ENCODE assay signal across 21 cellular contexts in the genomic region with DNA sequence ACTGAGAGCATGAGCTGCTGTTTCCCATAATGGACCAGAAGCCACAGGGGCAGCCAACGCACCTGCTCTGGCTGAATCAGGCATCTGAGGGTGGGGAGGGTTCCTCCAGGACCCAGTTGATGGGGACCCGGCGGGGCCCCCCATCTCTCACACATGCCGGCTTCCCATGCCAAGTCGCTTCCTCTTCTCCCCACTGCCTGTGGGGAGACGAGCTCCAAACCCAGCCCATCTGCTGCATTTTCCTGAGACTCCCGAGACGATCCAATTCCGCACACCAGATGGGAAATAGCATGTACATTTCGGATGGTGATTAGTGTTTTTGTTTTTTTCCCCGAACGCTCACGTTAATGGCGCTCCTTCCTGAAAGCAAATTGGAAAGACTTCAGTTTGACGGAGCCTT. TPM values are rescaled to one million over a fixed set of nuclear protein-coding genes. Genes with fewer than 3 reads are reported as not detected.
"Had no signal": no experiment of that assay in that cellular context is flagged by ENCODE, and none has a peak within 500 bp of the region (broad histone marks: within the 10 kb centered on the region; RNA-seq: fewer than 3 reads in every experiment).

No MANE protein-coding gene starts in this region.

- H3K9me3 Mint-ChIP-seq: nephron progenitor cell; stimulated activated effector memory CD8-positive, alpha-beta T cell treated with anti-CD3 and anti-CD28 coated beads, Interleukin-12 subunit alpha, Interleukin-12 subunit beta, amount 100 ng/mL, for 72 hours; type B pancreatic cell had no signal

- ATAC-seq: esophagus mucosa; heart right ventricle; naive thymus-derived CD4-positive, alpha-beta T cell; psoas muscle; right lobe of liver; stimulated activated effector memory CD8-positive, alpha-beta T cell treated with anti-CD3 and anti-CD28 coated beads, Interleukin-12 subunit alpha, Interleukin-12 subunit beta, amount 100 ng/mL, for 72 hours; stimulated activated naive CD8-positive, alpha-beta T cell treated with anti-CD3 and anti-CD28 coated beads, Interleukin-15, Interleukin-2, amounts not matched to agents 100 U/mL and 50 U/mL, for 24 hours had no signal

- H3K27ac Mint-ChIP-seq: naive thymus-derived CD4-positive, alpha-beta T cell; nephron progenitor cell; stimulated activated effector memory CD8-positive, alpha-beta T cell treated with anti-CD3 and anti-CD28 coated beads, Interleukin-12 subunit alpha, Interleukin-12 subunit beta, amount 100 ng/mL, for 72 hours; type B pancreatic cell had no signal

- H3K4me3 Mint-ChIP-seq: naive thymus-derived CD4-positive, alpha-beta T cell; nephron progenitor cell; stimulated activated effector memory CD8-positive, alpha-beta T cell treated with anti-CD3 and anti-CD28 coated beads, Interleukin-12 subunit alpha, Interleukin-12 subunit beta, amount 100 ng/mL, for 72 hours; type B pancreatic cell had no signal

- H3K4me1 Mint-ChIP-seq: stimulated activated effector memory CD8-positive, alpha-beta T cell treated with anti-CD3 and anti-CD28 coated beads, Interleukin-12 subunit alpha, Interleukin-12 subunit beta, amount 100 ng/mL, for 72 hours had no signal

- DNase-seq: effector memory CD4-positive, alpha-beta T cell; heart right ventricle; hypothalamus; kidney glomerular epithelial cell; mesendoderm; naive thymus-derived CD4-positive, alpha-beta T cell; nephron progenitor cell; psoas muscle; retina; right lobe of liver; stimulated activated CD4-positive, alpha-beta T cell treated with anti-CD3 and anti-CD28 coated beads, Interleukin-4, amount 100 ng/mL, for 1 hour; stimulated activated CD8-positive, alpha-beta memory T cell treated with anti-CD3 and anti-CD28 coated beads, Interleukin-4, amount 100 ng/mL, for 48 hours; stimulated activated naive CD8-positive, alpha-beta T cell treated with anti-CD3 and anti-CD28 coated beads, Interleukin-15, Interleukin-2, amounts not matched to agents 100 U/mL and 50 U/mL, for 24 hours; thyroid gland had no signal

- H3K36me3 Mint-ChIP-seq: naive thymus-derived CD4-positive, alpha-beta T cell; stimulated activated effector memory CD8-positive, alpha-beta T cell treated with anti-CD3 and anti-CD28 coated beads, Interleukin-12 subunit alpha, Interleukin-12 subunit beta, amount 100 ng/mL, for 72 hours; type B pancreatic cell had no signal

RNA-seq across cellular contexts. Expression of a gene that starts 13.2 kb away (rescaled TPM):
- total RNA-seq: fibroblast of lung; glomerular endothelial cell; lung microvascular endothelial cell; naive thymus-derived CD4-positive, alpha-beta T cell; osteoblast had no signal
- polyA plus RNA-seq: fibroblast of lung; naive thymus-derived CD4-positive, alpha-beta T cell had no signal
